ENCODE assay signal across 16 cellular contexts in genomic region chr15:62528505-62528904, GRCh38.
DNase-seq lines count a peak whose midpoint lies in the region; ATAC-seq, FAIRE-seq and TF ChIP-seq lines count a peak whose summit lies in the region.
"Had no signal": no experiment of that assay in that cellular context is flagged by ENCODE, and none has a peak within 500 bp of the region (broad histone marks: within the 10 kb centered on the region; RNA-seq: fewer than 3 reads in every experiment).

No MANE protein-coding gene starts in this region.

- H2AK5ac ChIP-seq in H1 (ENCODE audit: low read depth, low read length) (0 out of 2 replicates have a peak overlapping the region, but pooled peaks have one; percentile 55), trophoblast cell (ENCODE audit: low read length) (no peak overlapping the region)

- H3K23me2 ChIP-seq in H1 (ENCODE audit: low read depth, low read length) = no peaks in the 10 kb centered on the region

- H3K27me3 ChIP-seq in H1 (replicated peaks in 1 of 4; ENCODE audit: control insufficient read depth in 3 of 4, extremely low read depth in 1 of 4, insufficient read depth in 3 of 4, low read length in 3 of 4) (no peaks in the 10 kb centered on the region), trophoblast cell (ENCODE audit: insufficient read depth, low read length) (no peaks in the 10 kb centered on the region)

- DNase-seq in NCI-H82 (lab: John Stamatoyannopoulos, UW) = peak; percentile 28
- no peak for DNase-seq in NCI-H82 treated with DMSO at 0.1 percent for 48 hours (lab: John Stamatoyannopoulos, UW; ENCODE audit: unreplicated experiment)
- no peak for DNase-seq in H1 (ENCODE audit: low read depth in 1 of 2, low spot score in 2 of 2)
- no peak for DNase-seq in trophoblast cell
- no peak for DNase-seq in NOMO-1 treated with dmso at 0.1 percent for 144 hours (lab: John Stamatoyannopoulos, UW; ENCODE audit: unreplicated experiment)
- no peak for DNase-seq in AG20443 (ENCODE audit: low spot score)
- DNase-seq: CD4-positive, alpha-beta memory T cell; DMS79; HCEC 1CT; HFFc6 had no signal

- CTCF ChIA-PET in H1 (lab: Charles Lee; ENCODE audit: partially characterized antibody) = interaction anchor here (0.7 to 3.3 kb wide), 7 partner anchors 13 to 214 kb away, joined by 3 to 18 read pairs (median 3); no protein-coding TSS in a partner anchor

- H2BK20ac ChIP-seq in H1 (ENCODE audit: low read length) = no peak overlapping the region

- H4K20me1 ChIP-seq in H1 (replicated peaks in 1 of 2; ENCODE audit: control insufficient read depth in 1 of 2, insufficient read depth in 2 of 2, low read length in 2 of 2) = no peaks in the 10 kb centered on the region

- no peak overlapping the region for H3K4me3 ChIP-seq in H1 (ENCODE audit: extremely low read depth in 1 of 4, insufficient read depth in 2 of 4, low read depth in 3 of 4, low read length in 4 of 4)
- no peak overlapping the region for H3K4me3 ChIP-seq in trophoblast cell (ENCODE audit: low read depth, low read length)

- TF ChIP-seq POLR2A in H1 (IDR thresholded peaks at IDR 0.05; ENCODE audit: control extremely low read depth in 1 of 2, low read depth in 2 of 2, low read length in 2 of 2) = no peak

- no peak overlapping the region for H3K27ac ChIP-seq in H1 (ENCODE audit: low read depth, low read length)
- peak overlapping the region; percentile 86 for H3K27ac ChIP-seq in trophoblast cell (ENCODE audit: low read depth, low read length)
- H3K27ac ChIP-seq: 22Rv1, C4-2B had no signal

- H4K12ac ChIP-seq in trophoblast cell (ENCODE audit: low read depth, low read length) = no peak overlapping the region

- H3K9ac ChIP-seq in H1 (replicated peaks in 1 of 4; ENCODE audit: extremely low read depth in 1 of 4, low read depth in 3 of 4, low read length in 3 of 4) = no peak overlapping the region
- H3K9ac ChIP-seq in trophoblast cell (ENCODE audit: low read length) = no peak overlapping the region

- H4K91ac ChIP-seq in H1 (replicated peaks; ENCODE audit: insufficient read length, low read length) = no peak overlapping the region
- H4K91ac ChIP-seq in trophoblast cell (ENCODE audit: low read depth, low read length) = peak overlapping the region; percentile 45

- peak; percentile 24 for FAIRE-seq in H1 (lab: Jason Lieb, UNC)
- FAIRE-seq: GM12892, HepG2, HTR-8/SVneo had no signal

- no peak for TF ChIP-seq EP300 in H1 (IDR thresholded peaks at IDR 0.05; ENCODE audit: borderline replicate concordance in 1 of 2, low read depth in 2 of 2, low read length in 2 of 2)

- H3K4ac ChIP-seq in H1 (replicated peaks; ENCODE audit: insufficient read length, low read depth, low read length) (no peak overlapping the region), trophoblast cell (ENCODE audit: low read depth, low read length) (no peak overlapping the region)

- peak in 1 of 3 experiments; percentile 12; a peak in 1 of 4 replicates for TF ChIP-seq CTCF in H1 (IDR thresholded peaks at IDR 0.05; ENCODE audit: control extremely low read depth in 1 of 3, insufficient read depth in 1 of 3, low read depth in 1 of 3, low read length in 3 of 3)

- no peak overlapping the region for H3K23ac ChIP-seq in H1 (ENCODE audit: insufficient read length)
- no peak overlapping the region for H3K23ac ChIP-seq in trophoblast cell (ENCODE audit: low read length)

- no peak overlapping the region for H3K4me2 ChIP-seq in H1 (ENCODE audit: insufficient read depth in 1 of 2, low read depth in 2 of 2, low read length in 2 of 2)
- H3K4me2 ChIP-seq in trophoblast cell (ENCODE audit: low read length) = peak overlapping the region; percentile 28

- H3K14ac ChIP-seq in H1 (ENCODE audit: insufficient read length) (no peak overlapping the region), trophoblast cell (ENCODE audit: low read length) (peak overlapping the region; percentile 79)

- POLR2A ChIA-PET in H1 (lab: Charles Lee; ENCODE audit: partially characterized antibody) = no interaction called here

- TF ChIP-seq RAD21 in H1 (IDR thresholded peaks at IDR 0.05 in 1 of 2, conservative IDR thresholded peaks at IDR 0.05 in 1 of 2; ENCODE audit: low read depth in 2 of 2, low read length in 2 of 2) = peak in 1 of 2 experiments; percentile 29; a peak in 1 of 4 replicates

- H3K79me1 ChIP-seq in H1 (ENCODE audit: low read depth, low read length) (no peaks in the 10 kb centered on the region), trophoblast cell (ENCODE audit: low read length) (peaks cover 20% of the 10 kb centered on the region)

- H2AFZ ChIP-seq in H1 (ENCODE audit: low read length) (no peak overlapping the region), trophoblast cell (ENCODE audit: insufficient read depth, low read length, poor library complexity) (no peak overlapping the region)

- H3K56ac ChIP-seq in H1 (replicated peaks; ENCODE audit: insufficient read length, low read depth, low read length) = no peak overlapping the region

- H2BK120ac ChIP-seq in H1 (replicated peaks; ENCODE audit: low read depth, low read length) (no peak overlapping the region), trophoblast cell (ENCODE audit: insufficient read depth, low read length, poor library complexity) (peak overlapping the region; percentile 85)

- H2BK12ac ChIP-seq in H1 (ENCODE audit: low read depth, low read length) (no peak overlapping the region), trophoblast cell (ENCODE audit: low read length) (peak overlapping the region; percentile 74)

- no peak for ATAC-seq in GM19397 (IDR thresholded peaks at IDR 0.05; ENCODE audit: unreplicated experiment)
- ATAC-seq: HepG2 had no signal

- peaks cover 0 to 3% (median 0%) of the 10 kb centered on the region in 4 experiments; a peak in 2 of 7 replicates for H3K4me1 ChIP-seq in H1 (replicated peaks in 1 of 4; ENCODE audit: control insufficient read depth in 3 of 4, insufficient read depth in 4 of 4, low read length in 3 of 4)
- H3K4me1 ChIP-seq in trophoblast cell (ENCODE audit: control insufficient read depth in 1 of 2, insufficient read depth in 2 of 2, low read length in 2 of 2) = peaks cover 15 to 24% of the 10 kb centered on the region in 2 experiments

- no peak overlapping the region for H2BK15ac ChIP-seq in H1 (ENCODE audit: low read length)

- no peak overlapping the region for H4K5ac ChIP-seq in H1 (ENCODE audit: insufficient read length, low read depth, low read length)

- H4K8ac ChIP-seq in H1 (ENCODE audit: extremely low read depth, insufficient read depth, low read length) (no peak overlapping the region), trophoblast cell (ENCODE audit: low read depth, low read length) (peak overlapping the region; percentile 8)

- H3K36me3 ChIP-seq in H1 (ENCODE audit: control insufficient read depth in 2 of 4, insufficient read depth in 4 of 4, low read length in 3 of 4) (no peaks in the 10 kb centered on the region), trophoblast cell (ENCODE audit: control insufficient read depth in 1 of 2, insufficient read depth in 2 of 2, low read length in 2 of 2) (peaks cover 0 to 1% of the 10 kb centered on the region in 2 experiments)

- no peak overlapping the region for H2BK5ac ChIP-seq in H1 (ENCODE audit: low read depth, low read length)
- H2BK5ac ChIP-seq in trophoblast cell (ENCODE audit: low read depth, low read length, poor library complexity) = peak overlapping the region; percentile 94

- H3K9me3 ChIP-seq in H1 (ENCODE audit: insufficient read depth in 2 of 2, low read depth in 1 of 2, low read length in 1 of 2) (no peaks in the 10 kb centered on the region), trophoblast cell (ENCODE audit: insufficient read depth, low read depth, low read length) (no peaks in the 10 kb centered on the region)

- H3K79me2 ChIP-seq in H1 (ENCODE audit: control insufficient read depth in 1 of 2, insufficient read depth in 2 of 2, low read length in 2 of 2) (no peaks in the 10 kb centered on the region), trophoblast cell (ENCODE audit: control insufficient read depth, insufficient read depth, low read length, poor library complexity) (no peaks in the 10 kb centered on the region)

- H3K18ac ChIP-seq in H1 (ENCODE audit: extremely low read depth, low read length) (no peak overlapping the region), trophoblast cell (ENCODE audit: low read length) (peak overlapping the region; percentile 42)

- WGBS in H1 (ENCODE audit: extremely low coverage in 1 of 2, insufficient coverage in 1 of 2, insufficient read length in 1 of 2, insufficient replicate concordance in 2 of 2, low coverage in 1 of 2, low lambda C conversion rate in 2 of 2, missing lambda C conversion rate in 1 of 2), 2 experiments = 87% methylated on average over 4 of the region's 4 CpGs; no CpG with 5 or more reads in 1 of the 2 experiments
- no CpG with 5 or more reads among the region's 4 CpGs for WGBS in trophoblast cell (ENCODE audit: extremely low coverage, insufficient coverage, insufficient read length)

TF ChIP-seq in H1, 55 proteins besides CTCF, POLR2A, EP300 and RAD21 (continues in another document):
- no peak for TF ChIP-seq GTF2F1 (IDR thresholded peaks at IDR 0.05; ENCODE audit: borderline replicate concordance, low read depth, low read length)
- no peak for TF ChIP-seq CBX8 (IDR thresholded peaks at IDR 0.05; ENCODE audit: borderline replicate concordance, low read depth, low read length)
- TF ChIP-seq ATF2 (IDR thresholded peaks at IDR 0.05; ENCODE audit: low read length) = no peak
- TF ChIP-seq SAP30 (IDR thresholded peaks at IDR 0.05; ENCODE audit: insufficient read depth, insufficient replicate concordance, low read length) = no peak
- no peak for TF ChIP-seq BRCA1 (IDR thresholded peaks at IDR 0.05; ENCODE audit: low read depth, low read length)
- TF ChIP-seq KDM1A (IDR thresholded peaks at IDR 0.05; ENCODE audit: borderline replicate concordance, low read length) = no peak
- no peak for TF ChIP-seq BCL11A (IDR thresholded peaks at IDR 0.05; ENCODE audit: low read depth in 2 of 2, low read length in 2 of 2)
- no peak for TF ChIP-seq NRF1 (IDR thresholded peaks at IDR 0.05; ENCODE audit: low read depth, low read length)
- no peak for TF ChIP-seq BACH1 (IDR thresholded peaks at IDR 0.05; ENCODE audit: low read length)
- TF ChIP-seq ATF3 (IDR thresholded peaks at IDR 0.05; ENCODE audit: insufficient read depth, low read depth, low read length) = no peak
